Comparison of ENCODE assay signal across 19 cellular contexts in the genomic region with DNA sequence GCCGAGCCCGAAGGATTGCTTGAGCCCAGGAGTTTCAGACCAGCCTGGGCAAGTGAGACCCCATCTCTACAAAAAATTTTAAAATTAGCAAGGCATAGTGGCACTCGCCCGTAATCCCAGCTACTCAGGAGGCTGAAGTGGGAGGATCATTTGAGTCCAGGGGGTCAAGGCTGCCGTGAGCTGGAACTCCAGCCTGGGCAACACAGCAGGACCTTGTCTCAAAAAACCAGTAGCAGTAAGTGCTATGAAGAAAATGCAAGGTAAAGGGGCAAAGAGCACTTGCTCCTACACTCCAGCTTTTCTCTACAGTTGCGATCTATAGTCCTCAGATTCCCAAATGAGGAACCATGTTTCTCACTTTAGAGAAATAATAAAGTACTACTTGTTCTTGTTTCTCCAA. TPM values are rescaled to one million over a fixed set of nuclear protein-coding genes. Genes with fewer than 3 reads are reported as not detected.
DNase-seq lines count a peak whose midpoint lies in the region; ATAC-seq and TF ChIP-seq lines count a peak whose summit lies in the region.
"Had no signal": no experiment of that assay in that cellular context is flagged by ENCODE, and none has a peak within 500 bp of the region (broad histone marks: within the 10 kb centered on the region; RNA-seq: fewer than 3 reads in every experiment).

No MANE protein-coding gene starts in this region.

- no peak for TF ChIP-seq RAD21 in HCT116 (IDR thresholded peaks at IDR 0.05; ENCODE audit: low read depth)

- H2AFZ ChIP-seq in HCT116 (ENCODE audit: low read depth, low read length, poor library complexity, severe bottlenecking): no peak overlapping the region

- peaks cover 24% of the 10 kb centered on the region; the same call in 1 of the 2 replicates for H4K20me1 ChIP-seq in HCT116 (ENCODE audit: insufficient read depth)

- ATAC-seq in HCT116 (no peak), gastroesophageal sphincter (no peak)
- ATAC-seq: activated CD4-positive, CD25-positive, alpha-beta regulatory T cell treated with anti-CD3 and anti-CD28 coated beads, Interleukin-2, amount 50 U/mL, for 24 hours; body of pancreas; mucosa of descending colon had no signal

- RAD21 ChIA-PET in HCT116 (lab: Charles Lee; ENCODE audit: low non-redundant PET in 1 of 2, low total read pairs in 2 of 2, uncharacterized antibody in 2 of 2, unreplicated experiment in 2 of 2): no interaction called here

- H3K4me2 ChIP-seq in HCT116 (ENCODE audit: low read length): peak overlapping the region; percentile 85

- H3K79me2 ChIP-seq in HCT116 (ENCODE audit: insufficient read depth, low read length): peaks cover 51% of the 10 kb centered on the region

- POLR2A ChIA-PET in HCT116 (lab: Charles Lee): interaction anchor here (0.7 to 2.4 kb wide), 2 partner anchors 39 to 121 kb away, joined by 3 to 8 read pairs; partner anchors contain the start of genes CSNK2B and GPANK1

- CTCF ChIA-PET in HCT116 (lab: Charles Lee): no interaction called here

- 91 to 100% methylated on average over 5 to 6 of the region's 6 CpGs for WGBS in gastroesophageal sphincter (ENCODE audit: low coverage in 1 of 2), 2 donors
- 91 to 93% methylated on average over 6 of the region's 6 CpGs for WGBS in tibial nerve, 2 donors

- TF ChIP-seq CTCF in 22Rv1 (IDR thresholded peaks at IDR 0.05): no peak
- no peak for TF ChIP-seq CTCF in HCT116 (IDR thresholded peaks at IDR 0.05 in 2 of 3, conservative IDR thresholded peaks at IDR 0.05 in 1 of 3; ENCODE audit: borderline replicate concordance in 1 of 3, insufficient read depth in 1 of 3, low read depth in 2 of 3, low read length in 2 of 3)
- no peak for TF ChIP-seq CTCF in gastroesophageal sphincter (IDR thresholded peaks at IDR 0.05)
- no peak for TF ChIP-seq CTCF in tibial nerve (IDR thresholded peaks at IDR 0.05)

- H3K36me3 ChIP-seq in HCT116 (ENCODE audit: control insufficient read depth in 1 of 2, insufficient read depth in 2 of 2, low read length in 2 of 2): peaks cover 19 to 21% of the 10 kb centered on the region in 2 experiments
- H3K36me3 ChIP-seq in gastroesophageal sphincter: peaks cover 0 to 18% of the 10 kb centered on the region in 2 donors
- H3K36me3 ChIP-seq in tibial nerve: peaks cover 3 to 17% (median 4%) of the 10 kb centered on the region in 3 donors

- peaks cover 25 to 48% of the 10 kb centered on the region in 2 experiments for H3K4me1 ChIP-seq in HCT116 (ENCODE audit: control insufficient read depth in 1 of 2, insufficient read depth in 2 of 2, low read length in 2 of 2)
- H3K4me1 ChIP-seq in gastroesophageal sphincter: peaks cover 13 to 61% (median 36%) of the 10 kb centered on the region in 3 donors
- peaks cover 4 to 58% (median 35%) of the 10 kb centered on the region in 4 donors for H3K4me1 ChIP-seq in tibial nerve

- intact Hi-C loops in HCT116 (cut with micrococcal nuclease): loop anchor here (10.0 kb wide), 1 partner anchor 291 kb away; no protein-coding TSS in a partner anchor

- peak overlapping the region; percentile 85 to 98; a peak in 3 of 4 replicates for H3K4me3 ChIP-seq in HCT116 (replicated peaks in 1 of 2; ENCODE audit: low read depth in 1 of 2, low read length in 2 of 2)
- no peak overlapping the region for H3K4me3 ChIP-seq in gastroesophageal sphincter
- H3K4me3 ChIP-seq in tibial nerve: no peak overlapping the region
- H3K4me3 ChIP-seq: body of pancreas, mucosa of descending colon had no signal

- no peak overlapping the region for H3K9ac ChIP-seq in HCT116 (ENCODE audit: low read length)

- H3K27me3 ChIP-seq in HCT116 (ENCODE audit: insufficient read depth, low read length) (no peaks in the 10 kb centered on the region), gastroesophageal sphincter (no peaks in the 10 kb centered on the region), tibial nerve (no peaks in the 10 kb centered on the region)
- H3K27me3 ChIP-seq: body of pancreas, SJSA1 had no signal

- no peaks in the 10 kb centered on the region for H3K9me2 ChIP-seq in HCT116 (ENCODE audit: insufficient read depth)

- DNase-seq in HCT116 (ENCODE audit: low read depth, low spot score): no peak
- DNase-seq in tibial nerve (ENCODE audit: low spot score in 2 of 2): no peak
- no peak for DNase-seq in NCI-H2029 treated with DMSO at 0.1 percent for 48 hours (lab: John Stamatoyannopoulos, UW)
- DNase-seq in CD1c-positive myeloid dendritic cell (ENCODE audit: extremely low spot score): no peak
- DNase-seq: activated naive CD4-positive, alpha-beta T cell; body of pancreas; Calu3; H9; KBM-7; mucosa of descending colon; NCI-H1092 treated with DMSO at 0.1 percent for 48 hours; NCI-H2107; NCI-H526; stimulated activated CD4-positive, alpha-beta T cell treated with anti-CD3 and anti-CD28 coated beads, Interleukin-4, amount 100 ng/mL, for 24 hours had no signal

- TF ChIP-seq POLR2A in HCT116 (IDR thresholded peaks at IDR 0.05; ENCODE audit: borderline replicate concordance, extremely low read depth, insufficient read depth, insufficient read length) (no peak), gastroesophageal sphincter (IDR thresholded peaks at IDR 0.05) (no peak), tibial nerve (IDR thresholded peaks at IDR 0.05) (no peak)

- H3K27ac ChIP-seq in 22Rv1: peak overlapping the region; percentile 97
- peak overlapping the region; percentile 96; the same call in 1 of the 2 replicates for H3K27ac ChIP-seq in HCT116 (ENCODE audit: low read depth, low read length)
- peak overlapping the region in 3 of 4 donors; percentile 15 to 96 (median 95) for H3K27ac ChIP-seq in gastroesophageal sphincter
- peak overlapping the region in 1 of 4 donors; percentile 99 for H3K27ac ChIP-seq in tibial nerve
- H3K27ac ChIP-seq: SJSA1 had no signal

- H3K9me3 ChIP-seq in HCT116 (ENCODE audit: control insufficient read depth in 1 of 2, insufficient read depth in 1 of 2, low read depth in 1 of 2, low read length in 2 of 2) (no peaks in the 10 kb centered on the region), gastroesophageal sphincter (no peaks in the 10 kb centered on the region), tibial nerve (no peaks in the 10 kb centered on the region)
- H3K9me3 ChIP-seq: body of pancreas, mucosa of descending colon, SJSA1 had no signal

- no TSS peak for BruUV-seq in HCT116 (replicated peaks; lab: Mats Ljungman, UMichigan)

- TF ChIP-seq EP300 in gastroesophageal sphincter (IDR thresholded peaks at IDR 0.05) (no peak), tibial nerve (IDR thresholded peaks at IDR 0.05) (no peak)

TF ChIP-seq in HCT116, 20 proteins besides CTCF, POLR2A, EP300 and RAD21:
- TF ChIP-seq SIN3A (IDR thresholded peaks at IDR 0.05; ENCODE audit: low read depth) (no peak), REST (IDR thresholded peaks at IDR 0.05; ENCODE audit: low read depth) (no peak), TCF7L2 (IDR thresholded peaks at IDR 0.05; ENCODE audit: borderline replicate concordance, extremely low read depth, insufficient read depth, insufficient read length) (no peak), EZH2phosphoT487 (IDR thresholded peaks at IDR 0.05; ENCODE audit: borderline replicate concordance) (no peak), ELF1 (IDR thresholded peaks at IDR 0.05; ENCODE audit: borderline replicate concordance, low read depth) (no peak), CBX3 (IDR thresholded peaks at IDR 0.05; ENCODE audit: low read depth) (no peak), FOSL1 (IDR thresholded peaks at IDR 0.05; ENCODE audit: low read depth) (no peak), ZFX (IDR thresholded peaks at IDR 0.05) (no peak), POLR2AphosphoS5 (IDR thresholded peaks at IDR 0.05; ENCODE audit: low read depth, low read length) (no peak)
TF ChIP-seq in HCT116: peak in this region for 0.

RNA-seq across cellular contexts. Expression of gene DDX39B, which starts 1.8 kb away (rescaled TPM):
- total RNA-seq in HCT116 (2021; ENCODE audit: unreplicated experiment): 545 TPM
- 505 and 511 TPM in 2 replicates for polyA plus RNA-seq in HCT116 (2012)
- 100 to 1,000 TPM; 125 to 327 (median 217) TPM for total RNA-seq in gastroesophageal sphincter
- 100 to 1,000 TPM; 306 to 436 (median 358) TPM for total RNA-seq in tibial nerve

RNA-seq across cellular contexts. Expression of gene ATP6V1G2, which starts 2.8 kb away (rescaled TPM):
- total RNA-seq in HCT116 (2021; ENCODE audit: unreplicated experiment) (1.8 TPM), gastroesophageal sphincter (1 to 10 TPM; 1.3 to 5.7 (median 2.9) TPM), tibial nerve (1 to 10 TPM in 3 of 4 donors, under 1 TPM in 1; 0.60 to 3.8 (median 2.2) TPM)
- polyA plus RNA-seq in HCT116 (2012): 1.5 and 1.7 TPM in 2 replicates

RNA-seq across cellular contexts. Expression of gene NFKBIL1, which starts 3.8 kb away (rescaled TPM):
- total RNA-seq in HCT116 (2021; ENCODE audit: unreplicated experiment) (26.6 TPM), gastroesophageal sphincter (10 to 100 TPM; 21.3 to 44.2 (median 28.5) TPM), tibial nerve (10 to 100 TPM; 26.2 to 30.2 (median 27.7) TPM)
- polyA plus RNA-seq in HCT116 (2012): 25.2 and 30.4 TPM in 2 replicates

RNA-seq across cellular contexts. Expression of gene MCCD1, which starts 14.9 kb away (rescaled TPM):
- total RNA-seq in HCT116 (2021; ENCODE audit: unreplicated experiment): not detected
- 0.06 TPM in 1 of 2 replicates, not detected in the other for polyA plus RNA-seq in HCT116 (2012)
- total RNA-seq in gastroesophageal sphincter: not detected
- not detected for total RNA-seq in tibial nerve
- total RNA-seq: body of pancreas, Calu3, H9, mucosa of descending colon, omental fat pad, SJSA1 had no signal

RNA-seq across cellular contexts. Expression of gene LTA, which starts 28.4 kb away (rescaled TPM):
- total RNA-seq in HCT116 (2021; ENCODE audit: unreplicated experiment) (1.1 TPM), gastroesophageal sphincter (not detected), tibial nerve (not detected)
- polyA plus RNA-seq in HCT116 (2012): 0.09 TPM in 1 of 2 replicates, not detected in the other
- total RNA-seq: body of pancreas, Calu3, H9, omental fat pad, SJSA1 had no signal

Comparison
In these comparisons a context has a peak if more than half of its experiments do, and no peak if none do; other contexts are left out.
1. H3K4me3 ChIP-seq: peak in HCT116 (2 of 2); none in gastroesophageal sphincter (0 of 2) and tibial nerve (0 of 4).